1 cellular context compared by ENCODE assay signal in genomic region chr5:149730620-149731331, GRCh38.
TF ChIP-seq lines count a peak whose summit lies in the region.

No MANE protein-coding gene starts in this region.

TF ChIP-seq in HEK293, 187 proteins besides CTCF, POLR2A, EP300 and RAD21 (continued from another document and continues in another):
- TF ChIP-seq, protein P1, sequence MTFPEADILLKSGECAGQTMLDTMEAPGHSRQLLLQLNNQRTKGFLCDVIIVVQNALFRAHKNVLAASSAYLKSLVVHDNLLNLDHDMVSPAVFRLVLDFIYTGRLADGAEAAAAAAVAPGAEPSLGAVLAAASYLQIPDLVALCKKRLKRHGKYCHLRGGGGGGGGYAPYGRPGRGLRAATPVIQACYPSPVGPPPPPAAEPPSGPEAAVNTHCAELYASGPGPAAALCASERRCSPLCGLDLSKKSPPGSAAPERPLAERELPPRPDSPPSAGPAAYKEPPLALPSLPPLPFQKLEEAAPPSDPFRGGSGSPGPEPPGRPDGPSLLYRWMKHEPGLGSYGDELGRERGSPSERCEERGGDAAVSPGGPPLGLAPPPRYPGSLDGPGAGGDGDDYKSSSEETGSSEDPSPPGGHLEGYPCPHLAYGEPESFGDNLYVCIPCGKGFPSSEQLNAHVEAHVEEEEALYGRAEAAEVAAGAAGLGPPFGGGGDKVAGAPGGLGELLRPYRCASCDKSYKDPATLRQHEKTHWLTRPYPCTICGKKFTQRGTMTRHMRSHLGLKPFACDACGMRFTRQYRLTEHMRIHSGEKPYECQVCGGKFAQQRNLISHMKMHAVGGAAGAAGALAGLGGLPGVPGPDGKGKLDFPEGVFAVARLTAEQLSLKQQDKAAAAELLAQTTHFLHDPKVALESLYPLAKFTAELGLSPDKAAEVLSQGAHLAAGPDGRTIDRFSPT (tag by site-specific recombination; IDR thresholded peaks at IDR 0.05), result peak; percentile 93
- TF ChIP-seq WT1 (tag by site-specific recombination; IDR thresholded peaks at IDR 0.05) (peak; percentile 45; the same call in 1 of the 2 replicates), ZNF580 (tag by site-specific recombination; IDR thresholded peaks at IDR 0.05) (no peak), ZNF19 (tag by site-specific recombination; IDR thresholded peaks at IDR 0.05; ENCODE audit: low read depth) (no peak), ZNF529 (tag by site-specific recombination; IDR thresholded peaks at IDR 0.05; ENCODE audit: insufficient replicate concordance) (no peak), ZNF112 (tag by site-specific recombination; IDR thresholded peaks at IDR 0.05) (no peak), ZBTB7A (tag by site-specific recombination; IDR thresholded peaks at IDR 0.05; ENCODE audit: low read depth) (peak; percentile 53; the same call in 1 of the 2 replicates), GLI2 (tag by site-specific recombination; IDR thresholded peaks at IDR 0.05; ENCODE audit: borderline replicate concordance, low read depth) (no peak), EGR2 (tag by site-specific recombination; IDR thresholded peaks at IDR 0.05; ENCODE audit: low read depth) (peak; percentile 75), OVOL3 (tag by site-specific recombination; IDR thresholded peaks at IDR 0.05) (no peak), ZNF624 (tag by site-specific recombination; IDR thresholded peaks at IDR 0.05) (no peak), ZNF23 (tag by site-specific recombination; IDR thresholded peaks at IDR 0.05; ENCODE audit: borderline replicate concordance) (no peak), ZBTB48 (tag by site-specific recombination; IDR thresholded peaks at IDR 0.05) (peak; percentile 31; the same call in 1 of the 2 replicates), ZNF830 (tag by site-specific recombination; IDR thresholded peaks at IDR 0.05; ENCODE audit: low read depth) (no peak), ZNF513 (tag by site-specific recombination; IDR thresholded peaks at IDR 0.05) (no peak), ZNF610 (tag by site-specific recombination; IDR thresholded peaks at IDR 0.05; ENCODE audit: borderline replicate concordance) (no peak), GFI1B (tag by site-specific recombination; IDR thresholded peaks at IDR 0.05) (0 out of 2 replicates have a peak, but pooled peaks have one; percentile 1), ZSCAN30 (tag by site-specific recombination; IDR thresholded peaks at IDR 0.05) (no peak), ZNF221 (tag by site-specific recombination; IDR thresholded peaks at IDR 0.05; ENCODE audit: borderline replicate concordance) (no peak), ZNF701 (tag by site-specific recombination; IDR thresholded peaks at IDR 0.05) (no peak), ZNF692 (tag by site-specific recombination; IDR thresholded peaks at IDR 0.05) (peak; percentile 48; the same call in 1 of the 2 replicates), MYNN (tag by site-specific recombination; IDR thresholded peaks at IDR 0.05; ENCODE audit: borderline replicate concordance) (no peak), ZNF148 (tag by site-specific recombination; IDR thresholded peaks at IDR 0.05; ENCODE audit: borderline replicate concordance) (no peak), ZNF24 (tag by site-specific recombination; IDR thresholded peaks at IDR 0.05) (no peak), ZNF596 (tag by site-specific recombination; IDR thresholded peaks at IDR 0.05) (peak; percentile 9; the same call in 1 of the 2 replicates), PATZ1 (tag by site-specific recombination; IDR thresholded peaks at IDR 0.05) (peak; percentile 93), ZNF514 (tag by site-specific recombination; IDR thresholded peaks at IDR 0.05) (no peak), ZNF449 (tag by site-specific recombination; IDR thresholded peaks at IDR 0.05) (no peak), ZNF76 (tag by site-specific recombination; IDR thresholded peaks at IDR 0.05; ENCODE audit: borderline replicate concordance, low read depth) (peak; percentile 75), ZBTB44 (tag by site-specific recombination; IDR thresholded peaks at IDR 0.05) (peak; percentile 54), ZNF433 (tag by site-specific recombination; IDR thresholded peaks at IDR 0.05; ENCODE audit: low read depth) (no peak), ZNF223 (tag by site-specific recombination; IDR thresholded peaks at IDR 0.05) (0 out of 2 replicates have a peak, but pooled peaks have one; percentile 14), SCRT2 (tag by site-specific recombination; IDR thresholded peaks at IDR 0.05) (no peak; the same call in none of the 2 replicates), ZNF174 (tag by site-specific recombination; IDR thresholded peaks at IDR 0.05) (no peak), ZEB2 (tag by site-specific recombination; IDR thresholded peaks at IDR 0.05) (peak; percentile 83), ZNF423 (tag by site-specific recombination; IDR thresholded peaks at IDR 0.05) (peak; percentile 96), ZBTB20 (tag by site-specific recombination; IDR thresholded peaks at IDR 0.05) (peak; percentile 90), IKZF3 (tag by site-specific recombination; IDR thresholded peaks at IDR 0.05) (0 out of 2 replicates have a peak, but pooled peaks have one; percentile 20), ZFHX2 (tag by site-specific recombination; conservative IDR thresholded peaks at IDR 0.05) (peak; percentile 77), ZNF785 (tag by site-specific recombination; IDR thresholded peaks at IDR 0.05) (no peak)
- TF ChIP-seq, protein P2, sequence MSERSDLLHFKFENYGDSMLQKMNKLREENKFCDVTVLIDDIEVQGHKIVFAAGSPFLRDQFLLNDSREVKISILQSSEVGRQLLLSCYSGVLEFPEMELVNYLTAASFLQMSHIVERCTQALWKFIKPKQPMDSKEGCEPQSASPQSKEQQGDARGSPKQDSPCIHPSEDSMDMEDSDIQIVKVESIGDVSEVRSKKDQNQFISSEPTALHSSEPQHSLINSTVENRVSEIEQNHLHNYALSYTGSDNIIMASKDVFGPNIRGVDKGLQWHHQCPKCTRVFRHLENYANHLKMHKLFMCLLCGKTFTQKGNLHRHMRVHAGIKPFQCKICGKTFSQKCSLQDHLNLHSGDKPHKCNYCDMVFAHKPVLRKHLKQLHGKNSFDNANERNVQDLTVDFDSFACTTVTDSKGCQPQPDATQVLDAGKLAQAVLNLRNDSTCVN (tag by site-specific recombination; optimal IDR thresholded peaks at IDR 0.05), result peak; percentile 99
- TF ChIP-seq, protein P3, sequence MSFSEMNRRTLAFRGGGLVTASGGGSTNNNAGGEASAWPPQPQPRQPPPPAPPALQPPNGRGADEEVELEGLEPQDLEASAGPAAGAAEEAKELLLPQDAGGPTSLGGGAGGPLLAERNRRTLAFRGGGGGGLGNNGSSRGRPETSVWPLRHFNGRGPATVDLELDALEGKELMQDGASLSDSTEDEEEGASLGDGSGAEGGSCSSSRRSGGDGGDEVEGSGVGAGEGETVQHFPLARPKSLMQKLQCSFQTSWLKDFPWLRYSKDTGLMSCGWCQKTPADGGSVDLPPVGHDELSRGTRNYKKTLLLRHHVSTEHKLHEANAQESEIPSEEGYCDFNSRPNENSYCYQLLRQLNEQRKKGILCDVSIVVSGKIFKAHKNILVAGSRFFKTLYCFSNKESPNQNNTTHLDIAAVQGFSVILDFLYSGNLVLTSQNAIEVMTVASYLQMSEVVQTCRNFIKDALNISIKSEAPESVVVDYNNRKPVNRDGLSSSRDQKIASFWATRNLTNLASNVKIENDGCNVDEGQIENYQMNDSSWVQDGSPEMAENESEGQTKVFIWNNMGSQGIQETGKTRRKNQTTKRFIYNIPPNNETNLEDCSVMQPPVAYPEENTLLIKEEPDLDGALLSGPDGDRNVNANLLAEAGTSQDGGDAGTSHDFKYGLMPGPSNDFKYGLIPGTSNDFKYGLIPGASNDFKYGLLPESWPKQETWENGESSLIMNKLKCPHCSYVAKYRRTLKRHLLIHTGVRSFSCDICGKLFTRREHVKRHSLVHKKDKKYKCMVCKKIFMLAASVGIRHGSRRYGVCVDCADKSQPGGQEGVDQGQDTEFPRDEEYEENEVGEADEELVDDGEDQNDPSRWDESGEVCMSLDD (tag by site-specific recombination; IDR thresholded peaks at IDR 0.05), result peak; percentile 87
- TF ChIP-seq, protein P4, sequence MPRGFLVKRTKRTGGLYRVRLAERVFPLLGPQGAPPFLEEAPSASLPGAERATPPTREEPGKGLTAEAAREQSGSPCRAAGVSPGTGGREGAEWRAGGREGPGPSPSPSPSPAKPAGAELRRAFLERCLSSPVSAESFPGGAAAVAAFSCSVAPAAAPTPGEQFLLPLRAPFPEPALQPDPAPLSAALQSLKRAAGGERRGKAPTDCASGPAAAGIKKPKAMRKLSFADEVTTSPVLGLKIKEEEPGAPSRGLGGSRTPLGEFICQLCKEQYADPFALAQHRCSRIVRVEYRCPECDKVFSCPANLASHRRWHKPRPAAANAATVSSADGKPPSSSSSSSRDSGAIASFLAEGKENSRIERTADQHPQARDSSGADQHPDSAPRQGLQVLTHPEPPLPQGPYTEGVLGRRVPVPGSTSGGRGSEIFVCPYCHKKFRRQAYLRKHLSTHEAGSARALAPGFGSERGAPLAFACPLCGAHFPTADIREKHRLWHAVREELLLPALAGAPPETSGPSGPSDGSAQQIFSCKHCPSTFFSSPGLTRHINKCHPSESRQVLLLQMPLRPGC (tag by site-specific recombination; IDR thresholded peaks at IDR 0.05), result no peak
